8 cellular contexts compared by ENCODE assay signal in the genomic region with DNA sequence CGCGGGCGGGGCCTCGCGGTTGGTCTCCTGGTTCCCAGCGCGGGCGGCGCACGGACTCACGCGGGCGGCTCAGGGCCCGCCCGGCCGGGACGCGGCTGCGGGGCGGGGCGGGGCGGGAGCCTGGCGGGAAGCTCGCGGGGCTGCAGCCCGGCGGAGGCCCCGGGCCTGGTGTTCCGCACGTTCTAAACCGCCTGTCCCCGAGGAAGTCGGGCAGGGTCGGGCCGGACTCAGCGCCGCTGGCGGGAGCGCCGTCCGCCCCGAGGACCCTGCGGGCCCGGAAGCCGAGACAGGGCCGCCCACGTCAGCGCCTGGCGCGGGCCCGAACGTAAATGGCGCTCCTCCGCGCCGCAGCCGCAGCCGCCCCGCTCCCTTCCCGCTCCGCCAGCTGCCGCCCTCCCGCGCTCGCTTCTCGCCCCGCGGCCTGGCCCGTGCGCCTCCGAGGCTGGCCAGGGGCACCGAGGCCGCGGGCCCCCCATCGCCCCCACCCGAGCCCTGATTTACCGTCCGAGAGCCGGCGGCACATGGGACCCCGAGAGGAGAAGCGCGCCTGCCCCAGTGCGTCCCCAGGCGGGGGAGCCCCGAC. TPM values are rescaled to one million over a fixed set of nuclear protein-coding genes. Genes with fewer than 3 reads are reported as not detected.
DNase-seq lines count a peak whose midpoint lies in the region; ATAC-seq and TF ChIP-seq lines count a peak whose summit lies in the region.

No MANE protein-coding gene starts in this region.

- H3K36me3 ChIP-seq in ACC112 (ENCODE audit: insufficient read depth, low read length): peaks cover 30% of the 10 kb centered on the region
- H3K36me3 ChIP-seq in right lobe of liver: no peaks in the 10 kb centered on the region

- H3K27ac ChIP-seq in ACC112 (ENCODE audit: low read depth, low read length) (peak overlapping the region; percentile 91), right lobe of liver (peak overlapping the region; percentile 76 to 93 (median 87))

- peak; percentile 74 for TF ChIP-seq POLR2A in right lobe of liver (IDR thresholded peaks at IDR 0.05)

- H2AFZ ChIP-seq in ACC112 (ENCODE audit: low read length, unreplicated experiment): peak overlapping the region; percentile 99

- no peaks in the 10 kb centered on the region for H3K27me3 Mint-ChIP-seq in activated CD4-positive, alpha-beta T cell treated with anti-CD3 and anti-CD28 coated beads, Interleukin-2, amount 10 ng/mL, durations not matched to agents 7 days and 5 days
- no peaks in the 10 kb centered on the region for H3K27me3 Mint-ChIP-seq in dendritic cell treated with granulocyte-macrophage colony-stimulating factor and Interleukin-4, amounts not matched to agents 40 ng/mL and 50 ng/mL, for 4 days

- H3K4me3 ChIP-seq in ACC112 (ENCODE audit: low read depth, low read length) (peak overlapping the region; percentile 81), right lobe of liver (peak overlapping the region; percentile 67 to 96 (median 69))

- H3K4me3 Mint-ChIP-seq in activated CD4-positive, alpha-beta T cell treated with anti-CD3 and anti-CD28 coated beads, Interleukin-2, amount 10 ng/mL, durations not matched to agents 7 days and 5 days: peak overlapping the region; percentile 81
- H3K4me3 Mint-ChIP-seq in dendritic cell treated with granulocyte-macrophage colony-stimulating factor and Interleukin-4, amounts not matched to agents 40 ng/mL and 50 ng/mL, for 4 days: peak overlapping the region; percentile 90

- POLR2A ChIA-PET in activated CD4-positive, alpha-beta T cell treated with anti-CD3 and anti-CD28 coated beads, Interleukin-2, amount 10 ng/mL, durations not matched to agents 7 days and 5 days (lab: Charles Lee): interaction anchor here (1.0 kb wide), 1 partner anchor 97 kb away, joined by 5 read pairs; no protein-coding TSS in a partner anchor

- TF ChIP-seq CTCF in right lobe of liver (IDR thresholded peaks at IDR 0.05): no peak

- H3K27ac Mint-ChIP-seq in activated CD4-positive, alpha-beta T cell treated with anti-CD3 and anti-CD28 coated beads, Interleukin-2, amount 10 ng/mL, durations not matched to agents 7 days and 5 days: peak overlapping the region; percentile 96
- H3K27ac Mint-ChIP-seq in dendritic cell treated with granulocyte-macrophage colony-stimulating factor and Interleukin-4, amounts not matched to agents 40 ng/mL and 50 ng/mL, for 4 days: peak overlapping the region; percentile 95

- ATAC-seq in GM18511 (IDR thresholded peaks at IDR 0.05; ENCODE audit: unreplicated experiment): peak; percentile 64
- ATAC-seq in HG02981 (IDR thresholded peaks at IDR 0.05; ENCODE audit: unreplicated experiment): peak; percentile 52
- ATAC-seq in right lobe of liver: peak; percentile 70 to 78 (median 74)

- intact Hi-C loops in dendritic cell treated with granulocyte-macrophage colony-stimulating factor and Interleukin-4, amounts not matched to agents 40 ng/mL and 50 ng/mL, for 4 days (cut with micrococcal nuclease): loop anchor here (1.0 to 10.0 kb wide), 4 partner anchors 40 to 234 kb away; a partner anchor contains a TSS
- intact Hi-C loops in right lobe of liver (cut with DNase I): loop anchor here (5.0 to 10.0 kb wide), 4 partner anchors 84 to 114 kb away; a partner anchor contains a TSS

- 0% methylated on average over 8 of the region's 86 CpGs for WGBS in right lobe of liver (ENCODE audit: insufficient coverage, low coverage, low lambda C conversion rate, missing lambda C conversion rate)

- peaks cover 16% of the 10 kb centered on the region for H3K9me3 Mint-ChIP-seq in activated CD4-positive, alpha-beta T cell treated with anti-CD3 and anti-CD28 coated beads, Interleukin-2, amount 10 ng/mL, durations not matched to agents 7 days and 5 days
- peaks cover 39% of the 10 kb centered on the region for H3K9me3 Mint-ChIP-seq in dendritic cell treated with granulocyte-macrophage colony-stimulating factor and Interleukin-4, amounts not matched to agents 40 ng/mL and 50 ng/mL, for 4 days

- H3K36me3 Mint-ChIP-seq in activated CD4-positive, alpha-beta T cell treated with anti-CD3 and anti-CD28 coated beads, Interleukin-2, amount 10 ng/mL, durations not matched to agents 7 days and 5 days (ENCODE audit: low read depth): peaks cover 50% of the 10 kb centered on the region
- peaks cover 66% of the 10 kb centered on the region for H3K36me3 Mint-ChIP-seq in dendritic cell treated with granulocyte-macrophage colony-stimulating factor and Interleukin-4, amounts not matched to agents 40 ng/mL and 50 ng/mL, for 4 days (ENCODE audit: low read depth)

- CTCF ChIA-PET in activated CD4-positive, alpha-beta T cell treated with anti-CD3 and anti-CD28 coated beads, Interleukin-2, amount 10 ng/mL, durations not matched to agents 7 days and 5 days (lab: Charles Lee): interaction anchor here (1.0 to 3.1 kb wide), 3 partner anchors 19 to 82 kb away, joined by 3 to 22 read pairs (median 3); no protein-coding TSS in a partner anchor

- H3K4me1 ChIP-seq in ACC112 (ENCODE audit: control insufficient read depth, insufficient read depth, low read length, unreplicated experiment) (peaks cover 23% of the 10 kb centered on the region), right lobe of liver (peaks cover 0 to 31% (median 15%) of the 10 kb centered on the region in 4 donors)

- no peaks in the 10 kb centered on the region for H3K9me3 ChIP-seq in right lobe of liver

- H3K27me3 ChIP-seq in ACC112 (ENCODE audit: insufficient read depth, low read length) (no peaks in the 10 kb centered on the region), right lobe of liver (no peaks in the 10 kb centered on the region)

- H3K4me1 Mint-ChIP-seq in activated CD4-positive, alpha-beta T cell treated with anti-CD3 and anti-CD28 coated beads, Interleukin-2, amount 10 ng/mL, durations not matched to agents 7 days and 5 days: peaks cover 69% of the 10 kb centered on the region
- H3K4me1 Mint-ChIP-seq in dendritic cell treated with granulocyte-macrophage colony-stimulating factor and Interleukin-4, amounts not matched to agents 40 ng/mL and 50 ng/mL, for 4 days (ENCODE audit: low read depth): peaks cover 45% of the 10 kb centered on the region

- peak; percentile 47 for DNase-seq in NCI-H2171 treated with DMSO at 0.1 percent for 48 hours (lab: John Stamatoyannopoulos, UW)
- DNase-seq in activated CD4-positive, alpha-beta T cell treated with anti-CD3 and anti-CD28 coated beads, Interleukin-2, amount 10 ng/mL, durations not matched to agents 7 days and 5 days: peak; percentile 80
- DNase-seq in right lobe of liver: peak; percentile 90 to 93 (median 93)
- DNase-seq in stimulated activated CD4-positive, alpha-beta T cell treated with anti-CD3 and anti-CD28 coated beads, Interleukin-4, amount 100 ng/mL, for 1 hour: peak; percentile 87

- H3K79me2 ChIP-seq in ACC112 (ENCODE audit: control insufficient read depth, insufficient read depth, low read length, unreplicated experiment): peaks cover 56% of the 10 kb centered on the region

RNA-seq across cellular contexts. Expression of a gene that starts 0.3 kb away (rescaled TPM):
- 100 to 1,000 TPM; 223 to 242 TPM for total RNA-seq in activated CD4-positive, alpha-beta T cell treated with anti-CD3 and anti-CD28 coated beads, Interleukin-2, amount 10 ng/mL, durations not matched to agents 7 days and 5 days
- total RNA-seq in right lobe of liver: 10 to 100 TPM; 74.8 to 85.5 (median 79.4) TPM

RNA-seq across cellular contexts. Expression of a gene that starts 40.5 kb away (rescaled TPM):
- 10 to 100 TPM; 63.8 to 69.0 TPM for total RNA-seq in activated CD4-positive, alpha-beta T cell treated with anti-CD3 and anti-CD28 coated beads, Interleukin-2, amount 10 ng/mL, durations not matched to agents 7 days and 5 days
- 10 to 100 TPM; 24.3 to 42.0 (median 27.9) TPM for total RNA-seq in right lobe of liver

Comparison
In these comparisons a context has a peak if more than half of its experiments do, and no peak if none do; other contexts are left out.
1. Peak in every context shown above with its lines: DNase-seq, ATAC-seq, H3K4me3 ChIP-seq and H3K27ac ChIP-seq.